Comparison of ENCODE assay signal across 8 cellular contexts in genomic region chr19:1884291-1884718, GRCh38. TPM values are rescaled to one million over a fixed set of nuclear protein-coding genes. Genes with fewer than 3 reads are reported as not detected.
DNase-seq lines count a peak whose midpoint lies in the region; ATAC-seq and TF ChIP-seq lines count a peak whose summit lies in the region.

No MANE protein-coding gene starts in this region.

- peaks cover 38% of the 10 kb centered on the region for H4K20me1 ChIP-seq in Loucy (ENCODE audit: insufficient read depth, low read length, poor library complexity, severe bottlenecking)

- TF ChIP-seq CTCF in Loucy (conservative IDR thresholded peaks at IDR 0.05; ENCODE audit: low read length) (no peak), mesothelial cell of epicardium (IDR thresholded peaks at IDR 0.05; ENCODE audit: unreplicated experiment) (no peak)

- no peaks in the 10 kb centered on the region for H3K9me2 ChIP-seq in Loucy (replicated peaks; ENCODE audit: low read depth, low read length)

- no peaks in the 10 kb centered on the region for H3F3A ChIP-seq in Loucy (ENCODE audit: low read depth)

- H3K27me3 ChIP-seq in ACC112 (ENCODE audit: insufficient read depth, low read length): no peaks in the 10 kb centered on the region
- H3K27me3 ChIP-seq in Loucy (ENCODE audit: insufficient read depth, low read length, poor library complexity, severe bottlenecking): no peaks in the 10 kb centered on the region

- H3K79me2 ChIP-seq in ACC112 (ENCODE audit: control insufficient read depth, insufficient read depth, low read length, unreplicated experiment) (peaks cover 40% of the 10 kb centered on the region), Loucy (ENCODE audit: insufficient read depth, low read length) (peaks cover 48% of the 10 kb centered on the region)

- DNase-seq in T47D (ENCODE audit: low read depth in 1 of 2, low spot score in 1 of 2) (peak; percentile 32 to 37), mesothelial cell of epicardium (ENCODE audit: low spot score in 2 of 2, unreplicated experiment in 2 of 2) (no peak), A172 (ENCODE audit: low spot score) (no peak), NCI-H1694 treated with DMSO at 0.1 percent for 48 hours (lab: John Stamatoyannopoulos, UW) (no peak), GDM1 (lab: John Stamatoyannopoulos, UW) (no peak)

- peak overlapping the region; percentile 97 for H3K4me3 ChIP-seq in ACC112 (ENCODE audit: low read depth, low read length)
- peak overlapping the region; percentile 97 for H3K4me3 ChIP-seq in Loucy (ENCODE audit: low read length, poor library complexity, severe bottlenecking)

- H3K27ac ChIP-seq in ACC112 (ENCODE audit: low read depth, low read length): no peak overlapping the region

- no peaks in the 10 kb centered on the region for H3K36me3 ChIP-seq in ACC112 (ENCODE audit: insufficient read depth, low read length)
- H3K36me3 ChIP-seq in Loucy (ENCODE audit: insufficient read depth, low read length): no peaks in the 10 kb centered on the region

- H3K4me1 ChIP-seq in ACC112 (ENCODE audit: control insufficient read depth, insufficient read depth, low read length, unreplicated experiment) (peaks cover 7% of the 10 kb centered on the region), Loucy (ENCODE audit: insufficient read depth, low read length, poor library complexity, severe bottlenecking) (peaks cover 32% of the 10 kb centered on the region)

- peak overlapping the region; percentile 96 for H3K27ac Mint-ChIP-seq in mesothelial cell of epicardium

- H3K36me3 Mint-ChIP-seq in mesothelial cell of epicardium: no peaks in the 10 kb centered on the region

- H3K9me3 ChIP-seq in Loucy (ENCODE audit: insufficient read depth, low read depth, low read length): no peaks in the 10 kb centered on the region

- H3K9ac ChIP-seq in Loucy (ENCODE audit: low read depth, low read length, poor library complexity, severe bottlenecking): peak overlapping the region; percentile 85

- H3K4me3 Mint-ChIP-seq in mesothelial cell of epicardium: peak overlapping the region; percentile 95

- peaks cover 37% of the 10 kb centered on the region for H3K4me1 Mint-ChIP-seq in mesothelial cell of epicardium

- ATAC-seq in HG03039 (IDR thresholded peaks at IDR 0.05; ENCODE audit: unreplicated experiment): no peak

- H2AFZ ChIP-seq in ACC112 (ENCODE audit: low read length, unreplicated experiment) (no peak overlapping the region), Loucy (ENCODE audit: low read length) (no peak overlapping the region)

- no peaks in the 10 kb centered on the region for H3K27me3 Mint-ChIP-seq in mesothelial cell of epicardium (ENCODE audit: low read depth)

- no peaks in the 10 kb centered on the region for H3K9me3 Mint-ChIP-seq in mesothelial cell of epicardium

- in situ Hi-C loops in T47D (cut with HindIII; ENCODE audit: low pct_unique_long_range_greater_than_20kb, low sequenced_read_pairs): no loop called here

- H3K4me2 ChIP-seq in Loucy (ENCODE audit: low read depth, low read length, poor library complexity, severe bottlenecking): peak overlapping the region; percentile 84

RNA-seq across cellular contexts. Expression of gene ABHD17A, which starts 1.0 kb away (rescaled TPM):
- 59.4 to 67.2 TPM (median 62.0 TPM) in 3 replicates for total RNA-seq in mesothelial cell of epicardium
- total RNA-seq in A172 (2014; rRNA removed; shearing (Covaris generic)): 72.6 and 120 TPM in 2 replicates

RNA-seq across cellular contexts. Expression of gene ADAT3, which starts 20.9 kb away (rescaled TPM):
- total RNA-seq in mesothelial cell of epicardium: 14.2 to 17.2 TPM (median 15.5 TPM) in 3 replicates
- 2.3 and 3.7 TPM in 2 replicates for total RNA-seq in A172 (2014; rRNA removed; shearing (Covaris generic))

RNA-seq across cellular contexts. Expression of gene SCAMP4, which starts 20.9 kb away (rescaled TPM):
- 93.5 to 97.7 TPM (median 93.5 TPM) in 3 replicates for total RNA-seq in mesothelial cell of epicardium
- total RNA-seq in A172 (2014; rRNA removed; shearing (Covaris generic)): 71.1 and 134 TPM in 2 replicates

RNA-seq across cellular contexts. Expression of gene KLF16, which starts 20.9 kb away (rescaled TPM):
- 22.0 to 24.1 TPM (median 23.5 TPM) in 3 replicates for total RNA-seq in mesothelial cell of epicardium
- 8.2 and 11.5 TPM in 2 replicates for total RNA-seq in A172 (2014; rRNA removed; shearing (Covaris generic))

RNA-seq across cellular contexts. Expression of gene REXO1, which starts 36.0 kb away (rescaled TPM):
- total RNA-seq in mesothelial cell of epicardium: 41.6 to 46.6 TPM (median 44.3 TPM) in 3 replicates
- total RNA-seq in A172 (2014; rRNA removed; shearing (Covaris generic)): 8.0 and 30.4 TPM in 2 replicates

Comparison
In these comparisons a context has a peak if more than half of its experiments do, and no peak if none do; other contexts are left out.
1. DNase-seq: peak in T47D (2 of 2); none in mesothelial cell of epicardium (0 of 2), A172 (single experiment), NCI-H1694 treated with DMSO at 0.1 percent for 48 hours (single experiment) and GDM1 (single experiment).